11 cellular contexts compared by ENCODE assay signal in the genomic region with DNA sequence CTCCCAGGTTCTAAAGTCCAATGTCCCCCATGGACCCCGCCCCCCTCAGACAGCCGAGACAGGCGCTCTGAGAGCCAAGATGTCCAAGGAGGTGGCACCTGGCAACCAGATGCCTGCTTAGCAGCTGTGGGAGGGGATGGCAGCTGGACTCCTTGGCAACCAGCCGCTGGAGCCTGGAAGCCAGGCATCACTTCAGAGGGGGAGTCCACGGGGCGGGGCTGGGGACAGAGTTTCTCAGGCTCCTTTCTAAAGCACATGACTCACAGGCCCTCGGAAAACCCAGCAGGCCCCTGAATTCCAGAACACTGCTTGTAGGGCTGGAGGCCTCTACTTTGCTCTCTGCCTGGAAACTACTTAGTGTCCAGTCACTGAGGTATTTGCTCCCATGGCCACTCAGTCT. TPM values are rescaled to one million over a fixed set of nuclear protein-coding genes. Genes with fewer than 3 reads are reported as not detected.
DNase-seq lines count a peak whose midpoint lies in the region; ATAC-seq, FAIRE-seq and TF ChIP-seq lines count a peak whose summit lies in the region.
"Had no signal": no experiment of that assay in that cellular context is flagged by ENCODE, and none has a peak within 500 bp of the region (broad histone marks: within the 10 kb centered on the region; RNA-seq: fewer than 3 reads in every experiment).

No MANE protein-coding gene starts in this region.

- peaks cover 13% of the 10 kb centered on the region for H3K9me3 Mint-ChIP-seq in activated naive CD8-positive, alpha-beta T cell treated with anti-CD3 and anti-CD28 coated beads, Interleukin-2, amount 50 U/mL, for 24 hours
- peaks cover 18% of the 10 kb centered on the region for H3K9me3 Mint-ChIP-seq in activated naive CD8-positive, alpha-beta T cell treated with anti-CD3 and anti-CD28 coated beads for 36 hours

- TF ChIP-seq POLR2A in HepG2 (IDR thresholded peaks at IDR 0.05; ENCODE audit: insufficient read depth in 1 of 2, low read depth in 2 of 2, low read length in 2 of 2) = no peak

- no peaks in the 10 kb centered on the region for H3K36me3 ChIP-seq in pancreas
- H3K36me3 ChIP-seq in HepG2 (replicated peaks in 1 of 2; ENCODE audit: control insufficient read depth in 1 of 2, insufficient read depth in 2 of 2, low read length in 2 of 2) = no peaks in the 10 kb centered on the region

- DNase-seq in activated naive CD8-positive, alpha-beta T cell treated with anti-CD3 and anti-CD28 coated beads, Interleukin-2, amount 50 U/mL, for 24 hours = no peak
- DNase-seq in activated naive CD8-positive, alpha-beta T cell treated with anti-CD3 and anti-CD28 coated beads for 36 hours = no peak
- DNase-seq in amniotic epithelial cell (ENCODE audit: low read depth) = peak; percentile 52
- DNase-seq in iris pigment epithelial cell (ENCODE audit: low read depth) = peak; percentile 76
- no peak for DNase-seq in pancreas
- DNase-seq in HepG2 (ENCODE audit: low spot score) = no peak
- DNase-seq: central memory CD4-positive, alpha-beta T cell; NCI-H187 treated with DMSO at 0.1 percent for 48 hours; SIG-M5 had no signal

- peaks cover 68% of the 10 kb centered on the region for H3K4me1 Mint-ChIP-seq in activated naive CD8-positive, alpha-beta T cell treated with anti-CD3 and anti-CD28 coated beads, Interleukin-2, amount 50 U/mL, for 24 hours
- H3K4me1 Mint-ChIP-seq in activated naive CD8-positive, alpha-beta T cell treated with anti-CD3 and anti-CD28 coated beads for 36 hours = peaks cover 66% of the 10 kb centered on the region

- no peaks in the 10 kb centered on the region for H4K20me1 ChIP-seq in HepG2 (ENCODE audit: insufficient read depth, low read length)

- intact Hi-C loops in pancreas (cut with DNase I) (no loop called here), HepG2 (cut with micrococcal nuclease; ENCODE audit: unreplicated experiment) (no loop called here)

- peaks cover 43% of the 10 kb centered on the region for H3K36me3 Mint-ChIP-seq in activated naive CD8-positive, alpha-beta T cell treated with anti-CD3 and anti-CD28 coated beads, Interleukin-2, amount 50 U/mL, for 24 hours (ENCODE audit: low read depth)
- peaks cover 67% of the 10 kb centered on the region for H3K36me3 Mint-ChIP-seq in activated naive CD8-positive, alpha-beta T cell treated with anti-CD3 and anti-CD28 coated beads for 36 hours

- no TSS peak for BruUV-seq in HepG2 (replicated peaks; lab: Mats Ljungman, UMichigan)

- H3K27ac Mint-ChIP-seq in activated naive CD8-positive, alpha-beta T cell treated with anti-CD3 and anti-CD28 coated beads, Interleukin-2, amount 50 U/mL, for 24 hours = peak overlapping the region; percentile 86
- no peak overlapping the region for H3K27ac Mint-ChIP-seq in activated naive CD8-positive, alpha-beta T cell treated with anti-CD3 and anti-CD28 coated beads for 36 hours

- H3K9ac ChIP-seq in HepG2 (ENCODE audit: insufficient read depth, low read depth, low read length) = no peak overlapping the region

- H3K27ac ChIP-seq in pancreas (no peak overlapping the region), HepG2 (ENCODE audit: extremely low read length, insufficient read depth, low read length) (no peak overlapping the region)

- H3K4me3 Mint-ChIP-seq in activated naive CD8-positive, alpha-beta T cell treated with anti-CD3 and anti-CD28 coated beads, Interleukin-2, amount 50 U/mL, for 24 hours = no peak overlapping the region
- H3K4me3 Mint-ChIP-seq in activated naive CD8-positive, alpha-beta T cell treated with anti-CD3 and anti-CD28 coated beads for 36 hours = no peak overlapping the region

- no peak overlapping the region for H3K4me2 ChIP-seq in HepG2 (ENCODE audit: low read depth, low read length)

- H3K4me3 ChIP-seq in pancreas (no peak overlapping the region), HepG2 (replicated peaks in 1 of 3; ENCODE audit: insufficient read depth in 1 of 3, low read depth in 2 of 3, low read length in 3 of 3) (no peak overlapping the region)

- H3K9me3 ChIP-seq in pancreas (no peaks in the 10 kb centered on the region), HepG2 (ENCODE audit: low read length) (no peaks in the 10 kb centered on the region)

- no peak for TF ChIP-seq RAD21 in HepG2 (CRISPR knock-in tag; IDR thresholded peaks at IDR 0.05)

- H2AFZ ChIP-seq in HepG2 (ENCODE audit: low read length) = no peak overlapping the region

- H3K79me2 ChIP-seq in HepG2 (ENCODE audit: insufficient read depth, low read length) = no peaks in the 10 kb centered on the region

- ATAC-seq in activated naive CD8-positive, alpha-beta T cell treated with anti-CD3 and anti-CD28 coated beads, Interleukin-2, amount 50 U/mL, for 24 hours = peak; percentile 24
- no peak for ATAC-seq in GM18498 (IDR thresholded peaks at IDR 0.05; ENCODE audit: unreplicated experiment)
- no peak for ATAC-seq in pancreas
- ATAC-seq in HG03442 (IDR thresholded peaks at IDR 0.05; ENCODE audit: unreplicated experiment) = no peak
- no peak for ATAC-seq in HepG2

- CTCF ChIA-PET in HepG2 (lab: Yijun Ruan, JAX; ENCODE audit: low intra/inter-chr PET ratio, low total read pairs) = no interaction called here

- FAIRE-seq in pancreas (lab: Jason Lieb, UNC) = no peak
- FAIRE-seq in HepG2 (lab: Jason Lieb, UNC) = no peak

- no peaks in the 10 kb centered on the region for H3K27me3 Mint-ChIP-seq in activated naive CD8-positive, alpha-beta T cell treated with anti-CD3 and anti-CD28 coated beads, Interleukin-2, amount 50 U/mL, for 24 hours
- no peaks in the 10 kb centered on the region for H3K27me3 Mint-ChIP-seq in activated naive CD8-positive, alpha-beta T cell treated with anti-CD3 and anti-CD28 coated beads for 36 hours

- in situ Hi-C loops in HepG2 (cut with HindIII; ENCODE audit: extremely low pct_ligation_motif_present, low pct_unique_long_range_greater_than_20kb) = no loop called here

- no peaks in the 10 kb centered on the region for H3K4me1 ChIP-seq in pancreas
- H3K4me1 ChIP-seq in HepG2 (ENCODE audit: insufficient read depth, low read length) = no peaks in the 10 kb centered on the region

- WGBS in pancreas, 2 donors = 83 to 87% methylated on average over 7 of the region's 7 CpGs
- 3% methylated on average over 5 of the region's 7 CpGs for WGBS in HepG2 (ENCODE audit: low lambda C conversion rate)

- POLR2A ChIA-PET in HepG2 (lab: Yijun Ruan, JAX) = no interaction called here

- TF ChIP-seq EP300 in HepG2 (IDR thresholded peaks at IDR 0.05; ENCODE audit: low read depth in 2 of 2, low read length in 2 of 2) (no peak), HepG2 (CRISPR knock-in tag; IDR thresholded peaks at IDR 0.05; ENCODE audit: borderline replicate concordance) (no peak)

- TF ChIP-seq CTCF in pancreas (IDR thresholded peaks at IDR 0.05) (no peak), HepG2 (CRISPR knock-in tag; IDR thresholded peaks at IDR 0.05) (no peak)

- H3K27me3 ChIP-seq in pancreas = no peaks in the 10 kb centered on the region
- peaks cover 2 to 22% of the 10 kb centered on the region in 2 experiments; a peak in 2 of 5 replicates for H3K27me3 ChIP-seq in HepG2 (ENCODE audit: control insufficient read depth in 1 of 2, insufficient read depth in 2 of 2, low read length in 2 of 2)

TF ChIP-seq in HepG2, 621 proteins besides CTCF, POLR2A, EP300 and RAD21 (continues in another document):
- TF ChIP-seq ZSCAN29 (CRISPR knock-in tag; conservative IDR thresholded peaks at IDR 0.05) (no peak), ZNF780A (CRISPR knock-in tag; IDR thresholded peaks at IDR 0.05) (no peak), CREB1 (IDR thresholded peaks at IDR 0.05) (no peak), CREB1 (CRISPR knock-in tag; IDR thresholded peaks at IDR 0.05) (no peak), ZNF772 (CRISPR knock-in tag; IDR thresholded peaks at IDR 0.05) (no peak), HNRNPH1 (optimal IDR thresholded peaks at IDR 0.05; ENCODE audit: low read depth, low read length) (no peak), REL (CRISPR knock-in tag; conservative IDR thresholded peaks at IDR 0.05) (no peak), PHF20 (CRISPR knock-in tag; IDR thresholded peaks at IDR 0.05) (no peak)
- TF ChIP-seq, protein P1, sequence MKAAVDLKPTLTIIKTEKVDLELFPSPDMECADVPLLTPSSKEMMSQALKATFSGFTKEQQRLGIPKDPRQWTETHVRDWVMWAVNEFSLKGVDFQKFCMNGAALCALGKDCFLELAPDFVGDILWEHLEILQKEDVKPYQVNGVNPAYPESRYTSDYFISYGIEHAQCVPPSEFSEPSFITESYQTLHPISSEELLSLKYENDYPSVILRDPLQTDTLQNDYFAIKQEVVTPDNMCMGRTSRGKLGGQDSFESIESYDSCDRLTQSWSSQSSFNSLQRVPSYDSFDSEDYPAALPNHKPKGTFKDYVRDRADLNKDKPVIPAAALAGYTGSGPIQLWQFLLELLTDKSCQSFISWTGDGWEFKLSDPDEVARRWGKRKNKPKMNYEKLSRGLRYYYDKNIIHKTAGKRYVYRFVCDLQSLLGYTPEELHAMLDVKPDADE (CRISPR knock-in tag; IDR thresholded peaks at IDR 0.05) = no peak

RNA-seq across cellular contexts. Expression of gene PREX1, which starts 51.5 kb away (rescaled TPM):
- total RNA-seq in activated naive CD8-positive, alpha-beta T cell treated with anti-CD3 and anti-CD28 coated beads for 36 hours = 10 to 100 TPM; 76.8 to 77.1 TPM
- total RNA-seq in pancreas (10 to 100 TPM in 1 of 6 donors, 1 to 10 TPM in 5; 1.5 to 13.2 (median 4.6) TPM), HepG2 (2016; rRNA removed; fragmentation: Illumina TruSeq; extraction: Trizol) (0.02 and 0.06 TPM in 2 replicates)
- polyA plus RNA-seq in pancreas (10 to 100 TPM in 1 of 2 donors, 1 to 10 TPM in 1; 6.9 to 10.9 TPM), HepG2 (2011; rRNA removed) (0.04 and 0.05 TPM in 2 replicates)
- under 0.01 TPM in 1 of 2 replicates, not detected in the other for total RNA-seq in HepG2 (2016; cell fraction: cytosol; rRNA removed; fragmentation: Illumina TruSeq; extraction: Trizol; ENCODE audit: low read depth)
- total RNA-seq in HepG2 (2016; cell fraction: insoluble cytoplasmic fraction; rRNA removed; fragmentation: Illumina TruSeq; extraction: Trizol) = 0.02 TPM in 1 of 2 replicates, not detected in the other
- 0.03 and 0.56 TPM in 2 replicates for total RNA-seq in HepG2 (2016; cell fraction: membrane; rRNA removed; fragmentation: Illumina TruSeq; extraction: Trizol)
- total RNA-seq in HepG2 (2016; cell fraction: nucleus; rRNA removed; fragmentation: Illumina TruSeq; extraction: Trizol) = not detected in 2 replicates
- 0.03 and 0.07 TPM in 2 replicates for polyA plus RNA-seq in HepG2 (2011; cell fraction: cytosol; rRNA removed)
- polyA plus RNA-seq in HepG2 (2011; cell fraction: nucleus; rRNA removed) = 0.17 and 0.19 TPM in 2 replicates
- 0.03 and 0.05 TPM in 2 replicates for polyA plus RNA-seq in HepG2 (2012)
- polyA plus RNA-seq in HepG2 (2016; cell fraction: cytosol; fragmentation: Illumina TruSeq; extraction: Trizol; ENCODE audit: low read depth) = 0.02 TPM in 1 of 2 replicates, not detected in the other
- not detected in 2 replicates for polyA plus RNA-seq in HepG2 (2016; cell fraction: insoluble cytoplasmic fraction; fragmentation: Illumina TruSeq; extraction: Trizol; ENCODE audit: low read depth)
- polyA plus RNA-seq in HepG2 (2016; cell fraction: membrane; fragmentation: Illumina TruSeq; extraction: Trizol; ENCODE audit: low read depth) = not detected in 2 replicates
- not detected in 2 replicates for polyA plus RNA-seq in HepG2 (2016; cell fraction: nucleus; fragmentation: Illumina TruSeq; extraction: Trizol; ENCODE audit: insufficient read depth, low read depth)
- 0.08 and 15.2 TPM in 2 replicates for polyA minus RNA-seq in HepG2 (2011; rRNA and poly(A)+ RNA removed; ENCODE audit: low replicate concordance)
- 0.20 and 0.44 TPM in 2 replicates for polyA minus RNA-seq in HepG2 (2011; cell fraction: cytosol; rRNA and poly(A)+ RNA removed)
- 0.12 and 0.13 TPM in 2 replicates for polyA minus RNA-seq in HepG2 (2011; cell fraction: nucleus; rRNA and poly(A)+ RNA removed)

Comparison
In these comparisons a context has a peak if more than half of its experiments do, and no peak if none do; other contexts are left out.
1. DNase-seq: peak in amniotic epithelial cell (single experiment) and iris pigment epithelial cell (single experiment); none in activated naive CD8-positive, alpha-beta T cell treated with anti-CD3 and anti-CD28 coated beads, Interleukin-2, amount 50 U/mL, for 24 hours (single experiment), activated naive CD8-positive, alpha-beta T cell treated with anti-CD3 and anti-CD28 coated beads for 36 hours (single experiment), pancreas (0 of 6) and HepG2 (single experiment).
2. RNA of gene PREX1, which starts 51.5 kb away (total RNA-seq): 76.8 to 77.1 TPM in activated naive CD8-positive, alpha-beta T cell treated with anti-CD3 and anti-CD28 coated beads for 36 hours; 1.5 to 13.2 TPM in pancreas and under 0.01 to 0.56 TPM in HepG2; every median in the first group is over 4 times any median in the second.